Comparison of ENCODE assay signal across 26 cellular contexts in genomic region chr17:237406-237955, GRCh38. TPM values are rescaled to one million over a fixed set of nuclear protein-coding genes. Genes with fewer than 3 reads are reported as not detected.
A peak's percentile ranks its signal among the peaks of the same experiment; 100 is the strongest.
DNase-seq lines count a peak whose midpoint lies in the region; ATAC-seq, FAIRE-seq and TF ChIP-seq lines count a peak whose summit lies in the region.
"Had no signal": no experiment of that assay in that cellular context is flagged by ENCODE, and none has a peak within 500 bp of the region (broad histone marks: within the 10 kb centered on the region; RNA-seq: fewer than 3 reads in every experiment).

No MANE protein-coding gene starts in this region.

- CTCF ChIA-PET in H1 (lab: Charles Lee; ENCODE audit: partially characterized antibody), result interaction anchor here (0.6 to 3.5 kb wide), 13 partner anchors 10 to 485 kb away, joined by 3 to 16 read pairs (median 4); no protein-coding TSS in a partner anchor
- CTCF ChIA-PET in GM10248 (lab: Yijun Ruan, JAX), result no interaction called here

- no peak for FAIRE-seq in H1 (lab: Jason Lieb, UNC)

- H3K27ac ChIP-seq in heart right ventricle (no peak overlapping the region), H1 (ENCODE audit: low read depth, low read length) (no peak overlapping the region), smooth muscle cell (ENCODE audit: low read depth) (no peak overlapping the region)
- H3K27ac ChIP-seq: epithelial cell of prostate, HL-60, skin epidermis, uterus, VCaP had no signal

- H4K8ac ChIP-seq in H1 (ENCODE audit: extremely low read depth, insufficient read depth, low read length), result no peak overlapping the region; the same call in none of the 2 replicates

- no peak overlapping the region for H3K4me2 ChIP-seq in H1 (ENCODE audit: insufficient read depth in 1 of 2, low read depth in 2 of 2, low read length in 2 of 2)
- no peak overlapping the region for H3K4me2 ChIP-seq in smooth muscle cell

- TF ChIP-seq RAD21 in H1 (IDR thresholded peaks at IDR 0.05 in 1 of 2, conservative IDR thresholded peaks at IDR 0.05 in 1 of 2; ENCODE audit: low read depth in 2 of 2, low read length in 2 of 2), result no peak

- H3K36me3 ChIP-seq in heart right ventricle (no peaks in the 10 kb centered on the region), H1 (ENCODE audit: control insufficient read depth in 2 of 4, insufficient read depth in 4 of 4, low read length in 3 of 4) (no peaks in the 10 kb centered on the region), smooth muscle cell (ENCODE audit: low read depth) (no peaks in the 10 kb centered on the region)
- H3K36me3 ChIP-seq: uterus had no signal

- H2AFZ ChIP-seq in H1 (ENCODE audit: low read length) (no peak overlapping the region), smooth muscle cell (ENCODE audit: low read depth) (no peak overlapping the region)

- ATAC-seq in heart right ventricle, result no peak
- no peak for ATAC-seq in HG02938 (IDR thresholded peaks at IDR 0.05; ENCODE audit: unreplicated experiment)
- ATAC-seq: activated naive CD8-positive, alpha-beta T cell treated with anti-CD3 and anti-CD28 coated beads, Interleukin-2, amount 50 U/mL, for 24 hours; mucosa of descending colon; stimulated activated effector memory CD8-positive, alpha-beta T cell treated with anti-CD3 and anti-CD28 coated beads, Interleukin-12 subunit alpha, Interleukin-12 subunit beta, amount 100 ng/mL, for 72 hours had no signal

- H3K18ac ChIP-seq in H1 (ENCODE audit: extremely low read depth, low read length), result peak overlapping the region; percentile 48; the same call in 1 of the 2 replicates

- H3K9me3 ChIP-seq in heart right ventricle, result no peaks in the 10 kb centered on the region
- H3K9me3 ChIP-seq in H1 (ENCODE audit: insufficient read depth in 2 of 2, low read depth in 1 of 2, low read length in 1 of 2), result no peaks in the 10 kb centered on the region
- no peaks in the 10 kb centered on the region for H3K9me3 ChIP-seq in smooth muscle cell (replicated peaks; ENCODE audit: low read depth)
- H3K9me3 ChIP-seq: mucosa of descending colon, uterus had no signal

- H4K20me1 ChIP-seq in H1 (replicated peaks in 1 of 2; ENCODE audit: control insufficient read depth in 1 of 2, insufficient read depth in 2 of 2, low read length in 2 of 2) (no peaks in the 10 kb centered on the region), smooth muscle cell (ENCODE audit: low read depth) (no peaks in the 10 kb centered on the region)

- H3K79me2 ChIP-seq in H1 (ENCODE audit: control insufficient read depth in 1 of 2, insufficient read depth in 2 of 2, low read length in 2 of 2) (no peaks in the 10 kb centered on the region), smooth muscle cell (ENCODE audit: low read depth) (no peaks in the 10 kb centered on the region)

- H2BK120ac ChIP-seq in H1 (replicated peaks; ENCODE audit: low read depth, low read length), result no peak overlapping the region

- peak overlapping the region; percentile 53; the same call in 1 of the 2 replicates for H2AK5ac ChIP-seq in H1 (ENCODE audit: low read depth, low read length)

- H3K9ac ChIP-seq in H1 (replicated peaks in 1 of 4; ENCODE audit: extremely low read depth in 1 of 4, low read depth in 3 of 4, low read length in 3 of 4) (no peak overlapping the region), smooth muscle cell (ENCODE audit: low read depth) (no peak overlapping the region)

- H3K79me1 ChIP-seq in H1 (ENCODE audit: low read depth, low read length), result no peaks in the 10 kb centered on the region

- 84 to 85% methylated on average over 8 of the region's 8 CpGs for WGBS in heart right ventricle, 2 donors
- WGBS in H1 (ENCODE audit: extremely low coverage in 1 of 2, insufficient coverage in 1 of 2, insufficient read length in 1 of 2, insufficient replicate concordance in 2 of 2, low coverage in 1 of 2, low lambda C conversion rate in 2 of 2, missing lambda C conversion rate in 1 of 2), 2 experiments, result 55% methylated on average over 8 of the region's 8 CpGs; no CpG with 5 or more reads in 1 of the 2 experiments
- WGBS in smooth muscle cell (ENCODE audit: low lambda C conversion rate), result 73% methylated on average over 8 of the region's 8 CpGs

- H3K56ac ChIP-seq in H1 (replicated peaks; ENCODE audit: insufficient read length, low read depth, low read length), result no peak overlapping the region

- intact Hi-C loops in cardiac septum (cut with DNase I), result no loop called here
- intact Hi-C loops in heart right ventricle (cut with DNase I), result no loop called here

- no peak overlapping the region for H3K14ac ChIP-seq in H1 (ENCODE audit: insufficient read length)

- no peak overlapping the region for H2BK20ac ChIP-seq in H1 (ENCODE audit: low read length)

- H3K4ac ChIP-seq in H1 (replicated peaks; ENCODE audit: insufficient read length, low read depth, low read length), result peak overlapping the region; percentile 23

- no peaks in the 10 kb centered on the region for H3F3A ChIP-seq in smooth muscle cell (ENCODE audit: low read depth)

- no peak for TF ChIP-seq EP300 in H1 (IDR thresholded peaks at IDR 0.05; ENCODE audit: borderline replicate concordance in 1 of 2, low read depth in 2 of 2, low read length in 2 of 2)

- H2BK5ac ChIP-seq in H1 (ENCODE audit: low read depth, low read length), result peak overlapping the region; percentile 49; the same call in 1 of the 2 replicates

- peak overlapping the region; percentile 88; the same call in 1 of the 2 replicates for H2BK15ac ChIP-seq in H1 (ENCODE audit: low read length)

- TF ChIP-seq POLR2A in H1 (IDR thresholded peaks at IDR 0.05; ENCODE audit: control extremely low read depth in 1 of 2, low read depth in 2 of 2, low read length in 2 of 2), result no peak

- H3K4me3 ChIP-seq in heart right ventricle (no peak overlapping the region), H1 (ENCODE audit: extremely low read depth in 1 of 4, insufficient read depth in 2 of 4, low read depth in 3 of 4, low read length in 4 of 4) (no peak overlapping the region), smooth muscle cell (no peak overlapping the region)
- H3K4me3 ChIP-seq: mucosa of descending colon, skin epidermis, uterus had no signal

- H3K27me3 ChIP-seq in heart right ventricle (no peaks in the 10 kb centered on the region), H1 (replicated peaks in 1 of 4; ENCODE audit: control insufficient read depth in 3 of 4, extremely low read depth in 1 of 4, insufficient read depth in 3 of 4, low read length in 3 of 4) (no peaks in the 10 kb centered on the region), smooth muscle cell (ENCODE audit: low read depth) (no peaks in the 10 kb centered on the region)
- H3K27me3 ChIP-seq: uterus had no signal

- TF ChIP-seq CTCF in heart right ventricle (IDR thresholded peaks at IDR 0.05) (no peak), H1 (IDR thresholded peaks at IDR 0.05; ENCODE audit: control extremely low read depth in 1 of 3, insufficient read depth in 1 of 3, low read depth in 1 of 3, low read length in 3 of 3) (no peak), GM10248 (IDR thresholded peaks at IDR 0.05; ENCODE audit: control extremely low read depth, extremely low read depth, low read depth, missing control alignments) (no peak), smooth muscle cell (IDR thresholded peaks at IDR 0.05; ENCODE audit: borderline replicate concordance, insufficient read depth, poor library complexity, severe bottlenecking) (no peak)

- peaks cover 0 to 16% (median 6%) of the 10 kb centered on the region in 9 donors for H3K4me1 ChIP-seq in heart right ventricle
- peaks cover 0 to 26% (median 11%) of the 10 kb centered on the region in 4 experiments; a peak in 5 of 7 replicates for H3K4me1 ChIP-seq in H1 (replicated peaks in 1 of 4; ENCODE audit: control insufficient read depth in 3 of 4, insufficient read depth in 4 of 4, low read length in 3 of 4)
- H3K4me1 ChIP-seq in smooth muscle cell (ENCODE audit: low read depth), result no peaks in the 10 kb centered on the region
- H3K4me1 ChIP-seq: uterus had no signal

- no peak overlapping the region for H4K5ac ChIP-seq in H1 (ENCODE audit: insufficient read length, low read depth, low read length)

- peak overlapping the region; percentile 65 for H4K91ac ChIP-seq in H1 (replicated peaks; ENCODE audit: insufficient read length, low read length)

- DNase-seq in cardiac septum (ENCODE audit: low spot score), result peak; percentile 54
- no peak for DNase-seq in heart right ventricle
- DNase-seq in H1 (ENCODE audit: low read depth in 1 of 2, low spot score in 2 of 2), result peak in 1 of 2 experiments; percentile 51
- peak; percentile 71 for DNase-seq in mesenteric fat pad (ENCODE audit: low spot score)
- peak; percentile 18 for DNase-seq in ureter (ENCODE audit: low spot score)
- no peak for DNase-seq in GM10248 (ENCODE audit: extremely low spot score)
- DNase-seq in smooth muscle cell (lab: John Stamatoyannopoulos, UW; ENCODE audit: unreplicated experiment), result no peak
- DNase-seq: ACHN; activated CD4-positive, alpha-beta T cell treated with anti-CD3 and anti-CD28 coated beads, Interleukin-2, amount 50 U/mL, for 4 hours; activated effector memory CD4-positive, alpha-beta T cell treated with Interleukin-2 at 50 U/mL for 16 hours; activated naive CD8-positive, alpha-beta T cell treated with anti-CD3 and anti-CD28 coated beads, Interleukin-2, amount 50 U/mL, for 24 hours; C1 segment of cervical spinal cord; Calu3; NCI-H1092; NCI-H187 treated with DMSO at 0.1 percent for 48 hours; NCI-H2227 treated with DMSO at 0.1 percent for 48 hours; NCI-H82; stimulated activated CD4-positive, alpha-beta T cell treated with anti-CD3 and anti-CD28 coated beads, Interleukin-2, amount 100 ng/mL, for 48 hours; uterus had no signal

- no peak overlapping the region for H2BK12ac ChIP-seq in H1 (ENCODE audit: low read depth, low read length)

- H3K23ac ChIP-seq in H1 (ENCODE audit: insufficient read length), result no peak overlapping the region

- POLR2A ChIA-PET in H1 (lab: Charles Lee; ENCODE audit: partially characterized antibody), result interaction anchor here (1.0 kb wide), 2 partner anchors 12 to 22 kb away, joined by 3 read pairs; no protein-coding TSS in a partner anchor
- POLR2A ChIA-PET in GM10248 (lab: Yijun Ruan, JAX), result no interaction called here

- no peaks in the 10 kb centered on the region for H3K23me2 ChIP-seq in H1 (ENCODE audit: low read depth, low read length)

TF ChIP-seq in H1, 55 proteins besides CTCF, POLR2A, EP300 and RAD21 (continues in another document):
- TF ChIP-seq RXRA (IDR thresholded peaks at IDR 0.05; ENCODE audit: insufficient read depth, low read depth, low read length), result no peak

RNA-seq across cellular contexts. Expression of gene DOC2B, which starts 56.0 kb away (rescaled TPM):
- total RNA-seq in cardiac septum (6.4 TPM), heart right ventricle (10 to 100 TPM in 1 of 10 donors, 1 to 10 TPM in 9; 2.6 to 13.0 (median 4.6) TPM), mesenteric fat pad (41.5 TPM), ureter (23.5 TPM), smooth muscle cell (0.27 TPM in 2 replicates)
- polyA plus RNA-seq in heart right ventricle (1 to 10 TPM; 2.5 to 4.9 TPM), H1 (2011; rRNA removed) (1.3 and 1.8 TPM in 2 replicates), smooth muscle cell (0.24 and 0.48 TPM in 2 replicates)
- 3.3 and 4.0 TPM in 2 replicates for total RNA-seq in H1 (2021; fragmentation: NEBNext Ultra II Directional; extraction: Animal tissue kit (Norgen Biotek cat#: 25700))
- polyA plus RNA-seq in H1 (2011; cell fraction: cytosol; rRNA removed), result 2.2 TPM
- 2.5 TPM for polyA plus RNA-seq in H1 (2011; cell fraction: nucleus; rRNA removed)
- polyA plus RNA-seq in H1 (2012, experiment 1 of 2), result 1.0 to 1.7 TPM (median 1.5 TPM) in 4 replicates
- polyA plus RNA-seq in H1 (2012, experiment 2 of 2), result 1.3 TPM
- polyA plus RNA-seq in H1 (2013, experiment 1 of 2), result 1.3 TPM
- 1.1 TPM for polyA plus RNA-seq in H1 (2013, experiment 2 of 2)
- 1.9 and 3.6 TPM in 2 replicates for polyA minus RNA-seq in H1 (2011; rRNA and poly(A)+ RNA removed)
- polyA minus RNA-seq in H1 (2011; cell fraction: cytosol; rRNA and poly(A)+ RNA removed), result 2.5 TPM
- 3.1 TPM for polyA minus RNA-seq in H1 (2011; cell fraction: nucleus; rRNA and poly(A)+ RNA removed)

Comparison
In these comparisons a context has a peak if more than half of its experiments do, and no peak if none do; other contexts are left out.
1. DNase-seq: peak in cardiac septum (single experiment), mesenteric fat pad (single experiment) and ureter (single experiment); none in heart right ventricle (0 of 2), GM10248 (single experiment) and smooth muscle cell (single experiment).